Comparison of ENCODE assay signal across 27 cellular contexts in genomic region chr15:33660151-33660550, GRCh38.
"Had no signal": no experiment of that assay in that cellular context is flagged by ENCODE, and none has a peak within 500 bp of the region (broad histone marks: within the 10 kb centered on the region; RNA-seq: fewer than 3 reads in every experiment).

No MANE protein-coding gene starts in this region.

- DNase-seq: stimulated activated CD4-positive, alpha-beta T cell treated with anti-CD3 and anti-CD28 coated beads, Interleukin-2, amount 100 ng/mL, for 48 hours; stimulated activated CD4-positive, alpha-beta T cell treated with anti-CD3 and anti-CD28 coated beads, Interleukin-4, amount 100 ng/mL, for 1 hour; stimulated activated CD4-positive, alpha-beta T cell treated with anti-CD3 and anti-CD28 coated beads, Interleukin-4, amount 100 ng/mL, for 24 hours; stimulated activated CD4-positive, alpha-beta T cell treated with anti-CD3 and anti-CD28 coated beads, Interleukin-4, amount 100 ng/mL, for 4 hours; stimulated activated CD8-positive, alpha-beta memory T cell treated with anti-CD3 and anti-CD28 coated beads, Interleukin-4, amount 100 ng/mL, for 48 hours; stimulated activated naive B cell treated with anti-CD40 and anti-IgM and Interleukin-4, amounts not matched to agents 10 μg/mL and 1 μg/mL and 100 μg/mL, for 72 hours; stimulated activated naive CD4-positive, alpha-beta T cell; stimulated activated naive CD4-positive, alpha-beta T cell treated with Interleukin-2 at 50 U/mL for 16 hours; stimulated activated naive CD8-positive, alpha-beta T cell treated with anti-CD3 and anti-CD28 coated beads, Interleukin-15, amount 100 ng/mL, for 72 hours; stimulated activated naive CD8-positive, alpha-beta T cell treated with anti-CD3 and anti-CD28 coated beads, Interleukin-15, Interleukin-2, amounts not matched to agents 100 U/mL and 50 U/mL, for 24 hours; stomach; substantia nigra; testis; tibial artery; transverse colon; upper lobe of right lung; uterus had no signal

- H3K4me3 ChIP-seq: stomach, suprapubic skin, testis, thoracic aorta, thyroid gland, tibial artery, tibial nerve, transverse colon, upper lobe of left lung, upper lobe of right lung, uterus, vagina had no signal

- H3K9me3 ChIP-seq: stomach, suprapubic skin, testis, thoracic aorta, thyroid gland, tibial artery, tibial nerve, transverse colon, upper lobe of left lung, upper lobe of right lung, uterus, vagina had no signal

- H3K27ac Mint-ChIP-seq: stimulated activated effector memory CD8-positive, alpha-beta T cell treated with anti-CD3 and anti-CD28 coated beads, Interleukin-12 subunit alpha, Interleukin-12 subunit beta, amount 100 ng/mL, for 72 hours; stimulated activated memory B cell treated with anti-CD40 and anti-IgM and Interleukin-4, amounts not matched to agents 10 μg/mL and 1 μg/mL and 100 μg/mL, for 72 hours; stimulated activated naive B cell treated with anti-CD40 and anti-IgM and Interleukin-4, amounts not matched to agents 10 μg/mL and 1 μg/mL and 100 μg/mL, for 72 hours; stimulated activated naive CD8-positive, alpha-beta T cell treated with anti-CD3 and anti-CD28 coated beads, Interleukin-15, amount 100 ng/mL, for 72 hours; stimulated activated naive CD8-positive, alpha-beta T cell treated with anti-CD3 and anti-CD28 coated beads, Interleukin-15, Interleukin-2, amounts not matched to agents 100 ng/mL and 50 ng/mL, for 24 hours; type B pancreatic cell had no signal

- H3K36me3 ChIP-seq: suprapubic skin, thoracic aorta, thyroid gland, tibial nerve, transverse colon, upper lobe of left lung, upper lobe of right lung, uterus, vagina had no signal

- H3K9me3 Mint-ChIP-seq: stimulated activated effector memory CD8-positive, alpha-beta T cell treated with anti-CD3 and anti-CD28 coated beads, Interleukin-12 subunit alpha, Interleukin-12 subunit beta, amount 100 ng/mL, for 72 hours; stimulated activated naive B cell treated with anti-CD40 and anti-IgM and Interleukin-4, amounts not matched to agents 10 μg/mL and 1 μg/mL and 100 μg/mL, for 72 hours; stimulated activated naive CD8-positive, alpha-beta T cell treated with anti-CD3 and anti-CD28 coated beads, Interleukin-15, Interleukin-2, amounts not matched to agents 100 ng/mL and 50 ng/mL, for 24 hours had no signal

- H3K27me3 Mint-ChIP-seq: stimulated activated memory B cell treated with anti-CD40 and anti-IgM and Interleukin-4, amounts not matched to agents 10 μg/mL and 1 μg/mL and 100 μg/mL, for 72 hours had no signal

- H3K27me3 ChIP-seq: stomach, suprapubic skin, testis, thyroid gland, tibial artery, tibial nerve, transverse colon, upper lobe of left lung, upper lobe of right lung, uterus, vagina had no signal

- H3K4me3 Mint-ChIP-seq: stimulated activated effector memory CD8-positive, alpha-beta T cell treated with anti-CD3 and anti-CD28 coated beads, Interleukin-12 subunit alpha, Interleukin-12 subunit beta, amount 100 ng/mL, for 72 hours; stimulated activated memory B cell treated with anti-CD40 and anti-IgM and Interleukin-4, amounts not matched to agents 10 μg/mL and 1 μg/mL and 100 μg/mL, for 72 hours; stimulated activated naive B cell treated with anti-CD40 and anti-IgM and Interleukin-4, amounts not matched to agents 10 μg/mL and 1 μg/mL and 100 μg/mL, for 72 hours; stimulated activated naive CD8-positive, alpha-beta T cell treated with anti-CD3 and anti-CD28 coated beads, Interleukin-15, amount 100 ng/mL, for 72 hours; stimulated activated naive CD8-positive, alpha-beta T cell treated with anti-CD3 and anti-CD28 coated beads, Interleukin-15, Interleukin-2, amounts not matched to agents 100 ng/mL and 50 ng/mL, for 24 hours; type B pancreatic cell had no signal

- ATAC-seq: stimulated activated effector memory CD8-positive, alpha-beta T cell treated with anti-CD3 and anti-CD28 coated beads, Interleukin-12 subunit alpha, Interleukin-12 subunit beta, amount 100 ng/mL, for 72 hours; stimulated activated memory B cell treated with anti-CD40 and anti-IgM and Interleukin-4, amounts not matched to agents 10 μg/mL and 1 μg/mL and 100 μg/mL, for 72 hours; stimulated activated naive B cell treated with anti-CD40 and anti-IgM and Interleukin-4, amounts not matched to agents 10 μg/mL and 1 μg/mL and 100 μg/mL, for 72 hours; stimulated activated naive CD8-positive, alpha-beta T cell treated with anti-CD3 and anti-CD28 coated beads, Interleukin-15, amount 100 ng/mL, for 72 hours; stimulated activated naive CD8-positive, alpha-beta T cell treated with anti-CD3 and anti-CD28 coated beads, Interleukin-15, Interleukin-2, amounts not matched to agents 100 U/mL and 50 U/mL, for 24 hours; upper lobe of right lung had no signal

- H3K27ac ChIP-seq: stomach, suprapubic skin, testis, thoracic aorta, thyroid gland, tibial artery, tibial nerve, transverse colon, upper lobe of left lung, upper lobe of right lung, uterus, vagina had no signal

- H3K36me3 Mint-ChIP-seq: stimulated activated effector memory CD8-positive, alpha-beta T cell treated with anti-CD3 and anti-CD28 coated beads, Interleukin-12 subunit alpha, Interleukin-12 subunit beta, amount 100 ng/mL, for 72 hours; stimulated activated memory B cell treated with anti-CD40 and anti-IgM and Interleukin-4, amounts not matched to agents 10 μg/mL and 1 μg/mL and 100 μg/mL, for 72 hours; stimulated activated naive B cell treated with anti-CD40 and anti-IgM and Interleukin-4, amounts not matched to agents 10 μg/mL and 1 μg/mL and 100 μg/mL, for 72 hours; type B pancreatic cell had no signal

- H3K4me1 Mint-ChIP-seq: stimulated activated effector memory CD8-positive, alpha-beta T cell treated with anti-CD3 and anti-CD28 coated beads, Interleukin-12 subunit alpha, Interleukin-12 subunit beta, amount 100 ng/mL, for 72 hours; stimulated activated memory B cell treated with anti-CD40 and anti-IgM and Interleukin-4, amounts not matched to agents 10 μg/mL and 1 μg/mL and 100 μg/mL, for 72 hours; stimulated activated naive B cell treated with anti-CD40 and anti-IgM and Interleukin-4, amounts not matched to agents 10 μg/mL and 1 μg/mL and 100 μg/mL, for 72 hours; stimulated activated naive CD8-positive, alpha-beta T cell treated with anti-CD3 and anti-CD28 coated beads, Interleukin-15, amount 100 ng/mL, for 72 hours had no signal

- H3K4me1 ChIP-seq: stomach, suprapubic skin, testis, tibial artery, tibial nerve, transverse colon, upper lobe of left lung, upper lobe of right lung, uterus, vagina had no signal
